In genomic region chr5:56012281-56012963, GRCh38 we compare ENCODE assay signal across 9 cellular contexts. TPM values are rescaled to one million over a fixed set of nuclear protein-coding genes. Genes with fewer than 3 reads are reported as not detected.
DNase-seq lines count a peak whose midpoint lies in the region; ATAC-seq and TF ChIP-seq lines count a peak whose summit lies in the region.
"Had no signal": no experiment of that assay in that cellular context is flagged by ENCODE, and none has a peak within 500 bp of the region (broad histone marks: within the 10 kb centered on the region; RNA-seq: fewer than 3 reads in every experiment).

No MANE protein-coding gene starts in this region.

- no peaks in the 10 kb centered on the region for H4K20me1 ChIP-seq in mammary epithelial cell (ENCODE audit: insufficient read depth, low read length)
- no peaks in the 10 kb centered on the region for H4K20me1 ChIP-seq in smooth muscle cell (ENCODE audit: low read depth)

- H3K27ac ChIP-seq in Panc1 (ENCODE audit: low read length) (no peak overlapping the region), mammary epithelial cell (ENCODE audit: insufficient read depth, low read depth, low read length) (no peak overlapping the region), smooth muscle cell (ENCODE audit: low read depth) (peak overlapping the region; percentile 83)

- H3K9ac ChIP-seq in mammary epithelial cell (ENCODE audit: insufficient read depth, low read length): no peak overlapping the region
- peak overlapping the region; percentile 33 for H3K9ac ChIP-seq in smooth muscle cell (ENCODE audit: low read depth)

- H3K4me3 ChIP-seq in Panc1 (ENCODE audit: low read depth in 2 of 2, low read length in 2 of 2) (no peak overlapping the region), mammary epithelial cell (replicated peaks in 1 of 3; ENCODE audit: insufficient read depth in 1 of 3, low read depth in 2 of 3, low read length in 3 of 3) (no peak overlapping the region), smooth muscle cell (no peak overlapping the region)
- H3K4me3 ChIP-seq: lung had no signal

- in situ Hi-C loops in Panc1 (cut with HindIII; ENCODE audit: low pct_unique_long_range_greater_than_20kb, low sequenced_read_pairs) (no loop called here), mammary epithelial cell (cut with MboI; ENCODE audit: low sequenced_read_pairs in 2 of 2) (no loop called here)

- intact Hi-C loops in Panc1 (cut with micrococcal nuclease; ENCODE audit: unreplicated experiment): no loop called here
- intact Hi-C loops in mammary epithelial cell (cut with micrococcal nuclease): no loop called here

- BruUV-seq in Panc1 (replicated peaks; lab: Mats Ljungman, UMichigan) (no TSS peak), mammary epithelial cell (replicated peaks; lab: Mats Ljungman, UMichigan) (no TSS peak)

- no peak overlapping the region for H2AFZ ChIP-seq in mammary epithelial cell (ENCODE audit: low read depth, low read length)
- H2AFZ ChIP-seq in smooth muscle cell (ENCODE audit: low read depth): no peak overlapping the region

- H3K9me3 ChIP-seq in Panc1 (ENCODE audit: control insufficient read depth, insufficient read depth, low read depth, low read length) (no peaks in the 10 kb centered on the region), mammary epithelial cell (replicated peaks; ENCODE audit: insufficient read depth, low read length) (no peaks in the 10 kb centered on the region), smooth muscle cell (replicated peaks; ENCODE audit: low read depth) (no peaks in the 10 kb centered on the region)

- H3F3A ChIP-seq in smooth muscle cell (ENCODE audit: low read depth): peaks cover 19% of the 10 kb centered on the region

- H3K36me3 ChIP-seq in Panc1 (ENCODE audit: control insufficient read depth, insufficient read depth, low read length) (no peaks in the 10 kb centered on the region), mammary epithelial cell (ENCODE audit: insufficient read depth, low read length) (no peaks in the 10 kb centered on the region), smooth muscle cell (ENCODE audit: low read depth) (no peaks in the 10 kb centered on the region)

- H3K79me2 ChIP-seq in mammary epithelial cell (ENCODE audit: insufficient read depth, low read length) (no peaks in the 10 kb centered on the region), smooth muscle cell (ENCODE audit: low read depth) (no peaks in the 10 kb centered on the region)

- ATAC-seq in Panc1: peak; percentile 60
- ATAC-seq in GM19023 (IDR thresholded peaks at IDR 0.05; ENCODE audit: unreplicated experiment): no peak

- 88% methylated on average over 5 of the region's 5 CpGs for WGBS in mammary epithelial cell (ENCODE audit: low coverage, missing lambda C conversion rate)
- WGBS in smooth muscle cell (ENCODE audit: low lambda C conversion rate): 74% methylated on average over 5 of the region's 5 CpGs

- H3K4me1 ChIP-seq in Panc1 (ENCODE audit: control insufficient read depth, insufficient read depth, low read length): no peaks in the 10 kb centered on the region
- H3K4me1 ChIP-seq in mammary epithelial cell (ENCODE audit: insufficient read depth, low read length): no peaks in the 10 kb centered on the region
- no peaks in the 10 kb centered on the region for H3K4me1 ChIP-seq in smooth muscle cell (ENCODE audit: low read depth)

- H3K27me3 ChIP-seq in Panc1 (ENCODE audit: control insufficient read depth, insufficient read depth, low read length) (no peaks in the 10 kb centered on the region), mammary epithelial cell (ENCODE audit: insufficient read depth, low read length) (no peaks in the 10 kb centered on the region), smooth muscle cell (ENCODE audit: low read depth) (no peaks in the 10 kb centered on the region)

- CTCF ChIA-PET in Panc1 (lab: Charles Lee) (no interaction called here), mammary epithelial cell (lab: Charles Lee; ENCODE audit: low non-redundant PET) (interaction anchor here (0.5 kb wide), 1 partner anchor 43 kb away, joined by 11 read pairs; no protein-coding TSS in a partner anchor)

- H3K4me2 ChIP-seq in mammary epithelial cell (ENCODE audit: insufficient read depth, low read depth, low read length): no peak overlapping the region
- H3K4me2 ChIP-seq in smooth muscle cell: peak overlapping the region; percentile 45

- POLR2A ChIA-PET in Panc1 (lab: Charles Lee): interaction anchor here (0.5 kb wide), 1 partner anchor 96 kb away, joined by 5 read pairs; no protein-coding TSS in a partner anchor

- dilution Hi-C loops in mammary epithelial cell (cut with HindIII; ENCODE audit: low sequenced_read_pairs): no loop called here

- TF ChIP-seq CTCF in Panc1 (IDR thresholded peaks at IDR 0.05) (no peak), mammary epithelial cell (conservative IDR thresholded peaks at IDR 0.05 in 1 of 2, IDR thresholded peaks at IDR 0.05 in 1 of 2; ENCODE audit: extremely low read depth in 1 of 2, insufficient read depth in 1 of 2, low read depth in 1 of 2, low read length in 2 of 2) (no peak), smooth muscle cell (IDR thresholded peaks at IDR 0.05; ENCODE audit: borderline replicate concordance, insufficient read depth, poor library complexity, severe bottlenecking) (no peak)

- DNase-seq in NCI-H345 (lab: John Stamatoyannopoulos, UW): peak; percentile 6
- no peak for DNase-seq in NCI-H345 treated with DMSO at 0.1 percent for 48 hours (lab: John Stamatoyannopoulos, UW; ENCODE audit: unreplicated experiment)
- no peak for DNase-seq in Panc1 (ENCODE audit: low read depth, low spot score)
- DNase-seq in mammary epithelial cell: peak; percentile 60
- no peak for DNase-seq in smooth muscle cell (lab: John Stamatoyannopoulos, UW; ENCODE audit: unreplicated experiment)
- DNase-seq in occipital lobe (lab: John Stamatoyannopoulos, UW): no peak
- DNase-seq in cerebellar nuclear complex (lab: John Stamatoyannopoulos, UW): no peak

RNA-seq across cellular contexts. Expression of gene IL6ST, which starts 17.7 kb away (rescaled TPM):
- total RNA-seq in Panc1 (2021; ENCODE audit: unreplicated experiment) (181 TPM), mammary epithelial cell (100 to 1,000 TPM; 103 to 108 TPM), smooth muscle cell (1,401 and 1,456 TPM in 2 replicates), occipital lobe (32.0 TPM)
- 42.3 TPM for polyA plus RNA-seq in Panc1 (2012; ENCODE audit: insufficient read length)
- polyA plus RNA-seq in mammary epithelial cell (54.0 TPM), smooth muscle cell (555 and 672 TPM in 2 replicates)
- polyA minus RNA-seq in mammary epithelial cell: 172 TPM

Comparison
In these comparisons a context has a peak if more than half of its experiments do, and no peak if none do; other contexts are left out.
1. DNase-seq: peak in NCI-H345 (single experiment) and mammary epithelial cell (single experiment); none in NCI-H345 treated with DMSO at 0.1 percent for 48 hours (single experiment), Panc1 (single experiment), smooth muscle cell (single experiment), occipital lobe (single experiment) and cerebellar nuclear complex (0 of 2).